ENCODE assay signal across 1 cellular context in genomic region chr3:133747907-133748639, GRCh38.
TF ChIP-seq lines count a peak whose summit lies in the region.

No MANE protein-coding gene starts in this region.

TF ChIP-seq in K562, 482 proteins besides CTCF, POLR2A, EP300 and RAD21 (continued from another document):
- TF ChIP-seq, protein P1, sequence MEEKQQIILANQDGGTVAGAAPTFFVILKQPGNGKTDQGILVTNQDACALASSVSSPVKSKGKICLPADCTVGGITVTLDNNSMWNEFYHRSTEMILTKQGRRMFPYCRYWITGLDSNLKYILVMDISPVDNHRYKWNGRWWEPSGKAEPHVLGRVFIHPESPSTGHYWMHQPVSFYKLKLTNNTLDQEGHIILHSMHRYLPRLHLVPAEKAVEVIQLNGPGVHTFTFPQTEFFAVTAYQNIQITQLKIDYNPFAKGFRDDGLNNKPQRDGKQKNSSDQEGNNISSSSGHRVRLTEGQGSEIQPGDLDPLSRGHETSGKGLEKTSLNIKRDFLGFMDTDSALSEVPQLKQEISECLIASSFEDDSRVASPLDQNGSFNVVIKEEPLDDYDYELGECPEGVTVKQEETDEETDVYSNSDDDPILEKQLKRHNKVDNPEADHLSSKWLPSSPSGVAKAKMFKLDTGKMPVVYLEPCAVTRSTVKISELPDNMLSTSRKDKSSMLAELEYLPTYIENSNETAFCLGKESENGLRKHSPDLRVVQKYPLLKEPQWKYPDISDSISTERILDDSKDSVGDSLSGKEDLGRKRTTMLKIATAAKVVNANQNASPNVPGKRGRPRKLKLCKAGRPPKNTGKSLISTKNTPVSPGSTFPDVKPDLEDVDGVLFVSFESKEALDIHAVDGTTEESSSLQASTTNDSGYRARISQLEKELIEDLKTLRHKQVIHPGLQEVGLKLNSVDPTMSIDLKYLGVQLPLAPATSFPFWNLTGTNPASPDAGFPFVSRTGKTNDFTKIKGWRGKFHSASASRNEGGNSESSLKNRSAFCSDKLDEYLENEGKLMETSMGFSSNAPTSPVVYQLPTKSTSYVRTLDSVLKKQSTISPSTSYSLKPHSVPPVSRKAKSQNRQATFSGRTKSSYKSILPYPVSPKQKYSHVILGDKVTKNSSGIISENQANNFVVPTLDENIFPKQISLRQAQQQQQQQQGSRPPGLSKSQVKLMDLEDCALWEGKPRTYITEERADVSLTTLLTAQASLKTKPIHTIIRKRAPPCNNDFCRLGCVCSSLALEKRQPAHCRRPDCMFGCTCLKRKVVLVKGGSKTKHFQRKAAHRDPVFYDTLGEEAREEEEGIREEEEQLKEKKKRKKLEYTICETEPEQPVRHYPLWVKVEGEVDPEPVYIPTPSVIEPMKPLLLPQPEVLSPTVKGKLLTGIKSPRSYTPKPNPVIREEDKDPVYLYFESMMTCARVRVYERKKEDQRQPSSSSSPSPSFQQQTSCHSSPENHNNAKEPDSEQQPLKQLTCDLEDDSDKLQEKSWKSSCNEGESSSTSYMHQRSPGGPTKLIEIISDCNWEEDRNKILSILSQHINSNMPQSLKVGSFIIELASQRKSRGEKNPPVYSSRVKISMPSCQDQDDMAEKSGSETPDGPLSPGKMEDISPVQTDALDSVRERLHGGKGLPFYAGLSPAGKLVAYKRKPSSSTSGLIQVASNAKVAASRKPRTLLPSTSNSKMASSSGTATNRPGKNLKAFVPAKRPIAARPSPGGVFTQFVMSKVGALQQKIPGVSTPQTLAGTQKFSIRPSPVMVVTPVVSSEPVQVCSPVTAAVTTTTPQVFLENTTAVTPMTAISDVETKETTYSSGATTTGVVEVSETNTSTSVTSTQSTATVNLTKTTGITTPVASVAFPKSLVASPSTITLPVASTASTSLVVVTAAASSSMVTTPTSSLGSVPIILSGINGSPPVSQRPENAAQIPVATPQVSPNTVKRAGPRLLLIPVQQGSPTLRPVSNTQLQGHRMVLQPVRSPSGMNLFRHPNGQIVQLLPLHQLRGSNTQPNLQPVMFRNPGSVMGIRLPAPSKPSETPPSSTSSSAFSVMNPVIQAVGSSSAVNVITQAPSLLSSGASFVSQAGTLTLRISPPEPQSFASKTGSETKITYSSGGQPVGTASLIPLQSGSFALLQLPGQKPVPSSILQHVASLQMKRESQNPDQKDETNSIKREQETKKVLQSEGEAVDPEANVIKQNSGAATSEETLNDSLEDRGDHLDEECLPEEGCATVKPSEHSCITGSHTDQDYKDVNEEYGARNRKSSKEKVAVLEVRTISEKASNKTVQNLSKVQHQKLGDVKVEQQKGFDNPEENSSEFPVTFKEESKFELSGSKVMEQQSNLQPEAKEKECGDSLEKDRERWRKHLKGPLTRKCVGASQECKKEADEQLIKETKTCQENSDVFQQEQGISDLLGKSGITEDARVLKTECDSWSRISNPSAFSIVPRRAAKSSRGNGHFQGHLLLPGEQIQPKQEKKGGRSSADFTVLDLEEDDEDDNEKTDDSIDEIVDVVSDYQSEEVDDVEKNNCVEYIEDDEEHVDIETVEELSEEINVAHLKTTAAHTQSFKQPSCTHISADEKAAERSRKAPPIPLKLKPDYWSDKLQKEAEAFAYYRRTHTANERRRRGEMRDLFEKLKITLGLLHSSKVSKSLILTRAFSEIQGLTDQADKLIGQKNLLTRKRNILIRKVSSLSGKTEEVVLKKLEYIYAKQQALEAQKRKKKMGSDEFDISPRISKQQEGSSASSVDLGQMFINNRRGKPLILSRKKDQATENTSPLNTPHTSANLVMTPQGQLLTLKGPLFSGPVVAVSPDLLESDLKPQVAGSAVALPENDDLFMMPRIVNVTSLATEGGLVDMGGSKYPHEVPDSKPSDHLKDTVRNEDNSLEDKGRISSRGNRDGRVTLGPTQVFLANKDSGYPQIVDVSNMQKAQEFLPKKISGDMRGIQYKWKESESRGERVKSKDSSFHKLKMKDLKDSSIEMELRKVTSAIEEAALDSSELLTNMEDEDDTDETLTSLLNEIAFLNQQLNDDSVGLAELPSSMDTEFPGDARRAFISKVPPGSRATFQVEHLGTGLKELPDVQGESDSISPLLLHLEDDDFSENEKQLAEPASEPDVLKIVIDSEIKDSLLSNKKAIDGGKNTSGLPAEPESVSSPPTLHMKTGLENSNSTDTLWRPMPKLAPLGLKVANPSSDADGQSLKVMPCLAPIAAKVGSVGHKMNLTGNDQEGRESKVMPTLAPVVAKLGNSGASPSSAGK (IDR thresholded peaks at IDR 0.05) = peak; percentile 67
- TF ChIP-seq FIP1L1 (IDR thresholded peaks at IDR 0.05; ENCODE audit: low read depth, low read length, poor library complexity, severe bottlenecking) = no peak
- no peak for TF ChIP-seq KAT8 (IDR thresholded peaks at IDR 0.05; ENCODE audit: low read depth)
- no peak for TF ChIP-seq GTF2A2 (tag; IDR thresholded peaks at IDR 0.05)
- no peak for TF ChIP-seq NUFIP1 (IDR thresholded peaks at IDR 0.05; ENCODE audit: partially characterized antibody)
- TF ChIP-seq MIER1 (IDR thresholded peaks at IDR 0.05; ENCODE audit: low read depth) = no peak
- no peak for TF ChIP-seq POLR2H (tag; IDR thresholded peaks at IDR 0.05; ENCODE audit: low read depth)
- no peak for TF ChIP-seq BACH1 (tag; IDR thresholded peaks at IDR 0.05)
- TF ChIP-seq ESRRA (IDR thresholded peaks at IDR 0.05; ENCODE audit: borderline replicate concordance, low read depth) = 0 out of 2 replicates have a peak, but pooled peaks have one; percentile 11
- no peak for TF ChIP-seq GATAD2B (IDR thresholded peaks at IDR 0.05; ENCODE audit: borderline replicate concordance)
- TF ChIP-seq OTX1 (CRISPR knock-in tag; IDR thresholded peaks at IDR 0.05) = no peak
- TF ChIP-seq ZNF639 (CRISPR knock-in tag; conservative IDR thresholded peaks at IDR 0.05 in 1 of 2, IDR thresholded peaks at IDR 0.05 in 1 of 2) = no peak
- TF ChIP-seq, protein P2, sequence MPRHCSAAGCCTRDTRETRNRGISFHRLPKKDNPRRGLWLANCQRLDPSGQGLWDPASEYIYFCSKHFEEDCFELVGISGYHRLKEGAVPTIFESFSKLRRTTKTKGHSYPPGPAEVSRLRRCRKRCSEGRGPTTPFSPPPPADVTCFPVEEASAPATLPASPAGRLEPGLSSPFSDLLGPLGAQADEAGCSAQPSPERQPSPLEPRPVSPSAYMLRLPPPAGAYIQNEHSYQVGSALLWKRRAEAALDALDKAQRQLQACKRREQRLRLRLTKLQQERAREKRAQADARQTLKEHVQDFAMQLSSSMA (CRISPR knock-in tag; IDR thresholded peaks at IDR 0.05) = no peak
- TF ChIP-seq BMI1 (IDR thresholded peaks at IDR 0.05; ENCODE audit: low read length) = no peak
- TF ChIP-seq TEAD4 (IDR thresholded peaks at IDR 0.05; ENCODE audit: low read length) = peak; percentile 89
- TF ChIP-seq TEAD4 (CRISPR knock-in tag; IDR thresholded peaks at IDR 0.05; ENCODE audit: borderline replicate concordance) = no peak
